In genomic region chr15:85749261-85750151, GRCh38 we compare ENCODE assay signal across 8 cellular contexts. TPM values are rescaled to one million over a fixed set of nuclear protein-coding genes. Genes with fewer than 3 reads are reported as not detected.
DNase-seq lines count a peak whose midpoint lies in the region; ATAC-seq and TF ChIP-seq lines count a peak whose summit lies in the region.

No MANE protein-coding gene starts in this region.

- H3K4me3 ChIP-seq in ascending aorta = peak overlapping the region; percentile 19 to 51
- H3K4me3 ChIP-seq in iPS-20b (ENCODE audit: low read length) = no peak overlapping the region; the same call in 1 of the 2 replicates
- peak overlapping the region; percentile 17 for H3K4me3 ChIP-seq in skeletal muscle cell (ENCODE audit: low read depth, low read length)

- H3K36me3 ChIP-seq in ascending aorta = peaks cover 41 to 47% of the 10 kb centered on the region in 2 donors
- H3K36me3 ChIP-seq in iPS-20b (ENCODE audit: insufficient read depth, low read depth, low read length) = peaks cover 45% of the 10 kb centered on the region

- intact Hi-C loops in ascending aorta (cut with DNase I) = no loop called here

- peak overlapping the region; percentile 67 to 81 for H3K27ac ChIP-seq in ascending aorta
- H3K27ac ChIP-seq in iPS-20b (ENCODE audit: low read length) = peak overlapping the region; percentile 2

- DNase-seq in GM03348 (ENCODE audit: low spot score) (peak; percentile 67), ascending aorta (ENCODE audit: low spot score in 2 of 2) (peak in 1 of 2 donors; percentile 66), skeletal muscle cell (ENCODE audit: low read depth) (no peak), DMS53 (lab: John Stamatoyannopoulos, UW) (no peak), SHP77 (lab: John Stamatoyannopoulos, UW) (no peak), SHP77 treated with DMSO at 0.1 percent for 48 hours (lab: John Stamatoyannopoulos, UW) (no peak)

- H3K4me1 ChIP-seq in ascending aorta (peaks cover 6 to 24% of the 10 kb centered on the region in 2 donors), iPS-20b (ENCODE audit: insufficient read depth, low read length) (peaks cover 41% of the 10 kb centered on the region; the same call in 1 of the 2 replicates)

- H3K9me3 ChIP-seq in ascending aorta = no peaks in the 10 kb centered on the region
- no peaks in the 10 kb centered on the region for H3K9me3 ChIP-seq in iPS-20b (ENCODE audit: insufficient read depth, low read depth, low read length)

- no peaks in the 10 kb centered on the region for H3K27me3 ChIP-seq in ascending aorta
- no peaks in the 10 kb centered on the region for H3K27me3 ChIP-seq in iPS-20b (ENCODE audit: insufficient read depth, low read length)

- H3K9ac ChIP-seq in iPS-20b (ENCODE audit: low read depth, low read length) = peak overlapping the region; percentile 44; the same call in 1 of the 2 replicates

- TF ChIP-seq CTCF in ascending aorta (IDR thresholded peaks at IDR 0.05) = no peak

- ATAC-seq in GM18870 (IDR thresholded peaks at IDR 0.05; ENCODE audit: unreplicated experiment) = no peak

RNA-seq across cellular contexts. Expression of gene KLHL25, which starts 45.2 kb away (rescaled TPM):
- total RNA-seq in ascending aorta = 12.6 TPM
